ENCODE assay signal across 18 cellular contexts in the genomic region with DNA sequence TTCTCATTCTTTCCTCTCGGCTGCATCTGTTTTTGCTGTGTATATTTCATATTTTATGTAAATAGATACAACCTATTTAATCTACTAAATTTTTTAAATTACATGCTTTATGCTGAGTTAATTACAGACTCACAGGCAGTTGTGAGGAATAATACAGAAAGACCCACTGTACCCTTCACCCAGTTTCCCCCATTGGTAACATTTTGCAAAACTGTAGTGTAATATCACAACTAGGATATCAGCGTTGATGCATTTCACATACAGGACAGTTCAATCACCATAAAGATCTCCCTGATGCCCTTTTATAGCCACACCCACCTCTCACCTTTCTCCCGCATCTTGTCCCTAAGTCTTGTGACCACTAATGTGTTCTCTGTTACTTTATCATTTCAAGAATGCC.
"Had no signal": no experiment of that assay in that cellular context is flagged by ENCODE, and none has a peak within 500 bp of the region (broad histone marks: within the 10 kb centered on the region; RNA-seq: fewer than 3 reads in every experiment).

No MANE protein-coding gene starts in this region.

- H3K4me3 ChIP-seq: neural progenitor cell, ovary, pancreas, prostate gland, psoas muscle, right atrium auricular region, right lobe of liver, sigmoid colon, skin epidermis, smooth muscle cell, spleen had no signal

- H3K36me3 ChIP-seq: neural progenitor cell, neutrophil, ovary, pancreas, prostate gland, right atrium auricular region, right lobe of liver, sigmoid colon, spleen had no signal

- ATAC-seq: naive thymus-derived CD8-positive, alpha-beta T cell; natural killer cell; natural killer cell treated with Interleukin-12 subunit alpha and Interleukin-12 subunit beta and Interleukin-15 and Interleukin-18, amount 100 ng/mL, for 72 hours; pancreas; psoas muscle; right cardiac atrium; right lobe of liver; sciatic nerve had no signal

- H3K9me3 ChIP-seq: neutrophil, ovary, pancreas, prostate gland, psoas muscle, right atrium auricular region, right lobe of liver, sigmoid colon, spleen had no signal

- H3K4me1 ChIP-seq: neural progenitor cell, pancreas, parathyroid adenoma, prostate gland, psoas muscle, right atrium auricular region, right lobe of liver, sigmoid colon, spleen had no signal

- H3K27ac ChIP-seq: neural progenitor cell, neutrophil, ovary, pancreas, parathyroid adenoma, prostate gland, psoas muscle, right atrium auricular region, right lobe of liver, sigmoid colon, skin epidermis, spleen had no signal
